9 cellular contexts compared by ENCODE assay signal in the genomic region with DNA sequence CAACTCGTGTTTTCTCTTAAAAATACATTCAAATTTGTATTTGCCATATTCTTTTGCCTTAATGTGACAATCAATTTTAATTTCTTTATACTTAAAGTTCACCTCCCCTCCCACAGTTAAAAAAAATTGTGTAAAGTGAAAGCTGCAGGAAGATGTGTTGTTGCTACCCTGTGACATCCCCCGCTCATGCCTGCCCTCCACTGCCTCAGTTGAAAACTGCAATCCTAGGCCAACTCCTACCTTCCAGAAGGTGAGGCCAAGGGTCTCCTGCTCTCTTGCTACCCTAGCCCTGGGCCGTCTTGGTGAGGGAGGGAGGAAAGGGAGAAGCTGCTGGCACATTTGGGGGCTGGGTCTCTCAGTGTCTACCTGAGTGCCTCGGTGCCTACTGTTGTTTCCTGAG. TPM values are rescaled to one million over a fixed set of nuclear protein-coding genes. Genes with fewer than 3 reads are reported as not detected.
DNase-seq lines count a peak whose midpoint lies in the region; ATAC-seq lines count a peak whose summit lies in the region.
"Had no signal": no experiment of that assay in that cellular context is flagged by ENCODE, and none has a peak within 500 bp of the region (broad histone marks: within the 10 kb centered on the region; RNA-seq: fewer than 3 reads in every experiment).

No MANE protein-coding gene starts in this region.

- ATAC-seq in activated CD8-positive, alpha-beta memory T cell treated with anti-CD3 and anti-CD28 coated beads, Interleukin-2, amount 10 ng/mL, durations not matched to agents 7 days and 5 days, result peak; percentile 82
- ATAC-seq in HG03520 (IDR thresholded peaks at IDR 0.05; ENCODE audit: unreplicated experiment) (no peak), Right ventricle myocardium inferior (no peak)

- intact Hi-C loops in Right ventricle myocardium inferior (cut with DNase I), result no loop called here

- peaks cover 13% of the 10 kb centered on the region for H3K4me1 Mint-ChIP-seq in activated CD8-positive, alpha-beta memory T cell treated with anti-CD3 and anti-CD28 coated beads, Interleukin-2, amount 10 ng/mL, durations not matched to agents 7 days and 5 days
- H3K4me1 Mint-ChIP-seq in activated CD4-positive, alpha-beta memory T cell treated with anti-CD3 and anti-CD28 coated beads, Interleukin-2, amount 10 ng/mL, durations not matched to agents 7 days and 5 days, result peaks cover 30% of the 10 kb centered on the region

- H3K4me3 Mint-ChIP-seq in activated CD8-positive, alpha-beta memory T cell treated with anti-CD3 and anti-CD28 coated beads, Interleukin-2, amount 10 ng/mL, durations not matched to agents 7 days and 5 days, result no peak overlapping the region
- no peak overlapping the region for H3K4me3 Mint-ChIP-seq in activated CD4-positive, alpha-beta memory T cell treated with anti-CD3 and anti-CD28 coated beads, Interleukin-2, amount 10 ng/mL, durations not matched to agents 7 days and 5 days

- H3K9me3 Mint-ChIP-seq in activated CD8-positive, alpha-beta memory T cell treated with anti-CD3 and anti-CD28 coated beads, Interleukin-2, amount 10 ng/mL, durations not matched to agents 7 days and 5 days (ENCODE audit: low read depth), result no peaks in the 10 kb centered on the region
- H3K9me3 Mint-ChIP-seq in activated CD4-positive, alpha-beta memory T cell treated with anti-CD3 and anti-CD28 coated beads, Interleukin-2, amount 10 ng/mL, durations not matched to agents 7 days and 5 days, result no peaks in the 10 kb centered on the region

- CTCF ChIA-PET in activated CD8-positive, alpha-beta memory T cell treated with anti-CD3 and anti-CD28 coated beads, Interleukin-2, amount 10 ng/mL, durations not matched to agents 7 days and 5 days (lab: Charles Lee), result interaction anchor here (1.0 to 3.5 kb wide), 12 partner anchors 8 to 189 kb away, joined by 3 to 26 read pairs (median 6); no protein-coding TSS in a partner anchor
- CTCF ChIA-PET in activated CD4-positive, alpha-beta memory T cell treated with anti-CD3 and anti-CD28 coated beads, Interleukin-2, amount 10 ng/mL, durations not matched to agents 7 days and 5 days (lab: Charles Lee), result interaction anchor here (0.7 to 5.6 kb wide), 15 partner anchors 8 to 334 kb away, joined by 3 to 46 read pairs (median 4); partner anchors contain the start of gene CMTM8

- H3K27me3 Mint-ChIP-seq in activated CD8-positive, alpha-beta memory T cell treated with anti-CD3 and anti-CD28 coated beads, Interleukin-2, amount 10 ng/mL, durations not matched to agents 7 days and 5 days, result no peaks in the 10 kb centered on the region
- no peaks in the 10 kb centered on the region for H3K27me3 Mint-ChIP-seq in activated CD4-positive, alpha-beta memory T cell treated with anti-CD3 and anti-CD28 coated beads, Interleukin-2, amount 10 ng/mL, durations not matched to agents 7 days and 5 days
- H3K27me3 Mint-ChIP-seq: activated naive CD8-positive, alpha-beta T cell had no signal

- no peak overlapping the region for H3K27ac Mint-ChIP-seq in activated CD8-positive, alpha-beta memory T cell treated with anti-CD3 and anti-CD28 coated beads, Interleukin-2, amount 10 ng/mL, durations not matched to agents 7 days and 5 days
- no peak overlapping the region for H3K27ac Mint-ChIP-seq in activated CD4-positive, alpha-beta memory T cell treated with anti-CD3 and anti-CD28 coated beads, Interleukin-2, amount 10 ng/mL, durations not matched to agents 7 days and 5 days
- H3K27ac Mint-ChIP-seq: activated naive CD8-positive, alpha-beta T cell had no signal

- DNase-seq in activated CD8-positive, alpha-beta memory T cell treated with anti-CD3 and anti-CD28 coated beads, Interleukin-2, amount 10 ng/mL, durations not matched to agents 7 days and 5 days, result peak; percentile 64
- DNase-seq in activated CD8-positive, alpha-beta memory T cell treated with anti-CD3 and anti-CD28 coated beads for 24 hours, result no peak
- DNase-seq in activated CD4-positive, alpha-beta memory T cell treated with anti-CD3 and anti-CD28 coated beads, Interleukin-2, amount 10 ng/mL, durations not matched to agents 7 days and 5 days, result peak; percentile 65
- DNase-seq in germinal center (ENCODE audit: low spot score), result peak; percentile 20
- peak; percentile 24 to 65 (median 42) for DNase-seq in stimulated activated naive CD4-positive, alpha-beta T cell (lab: John Stamatoyannopoulos, UW)
- DNase-seq in Right ventricle myocardium inferior (ENCODE audit: missing footprints), result no peak
- no peak for DNase-seq in SW480 (ENCODE audit: low spot score)

- H3K36me3 Mint-ChIP-seq in activated CD8-positive, alpha-beta memory T cell treated with anti-CD3 and anti-CD28 coated beads, Interleukin-2, amount 10 ng/mL, durations not matched to agents 7 days and 5 days, result no peaks in the 10 kb centered on the region
- no peaks in the 10 kb centered on the region for H3K36me3 Mint-ChIP-seq in activated CD4-positive, alpha-beta memory T cell treated with anti-CD3 and anti-CD28 coated beads, Interleukin-2, amount 10 ng/mL, durations not matched to agents 7 days and 5 days (ENCODE audit: low read depth)
- H3K36me3 Mint-ChIP-seq: activated naive CD8-positive, alpha-beta T cell had no signal

- POLR2A ChIA-PET in activated CD4-positive, alpha-beta memory T cell treated with anti-CD3 and anti-CD28 coated beads, Interleukin-2, amount 10 ng/mL, durations not matched to agents 7 days and 5 days (lab: Charles Lee), result interaction anchor here (1.5 kb wide), 1 partner anchor 19 kb away, joined by 3 read pairs; no protein-coding TSS in a partner anchor

RNA-seq across cellular contexts. Expression of gene CMTM7, which starts 57.0 kb away (rescaled TPM):
- total RNA-seq in activated CD8-positive, alpha-beta memory T cell treated with anti-CD3 and anti-CD28 coated beads, Interleukin-2, amount 10 ng/mL, durations not matched to agents 7 days and 5 days, result 10 to 100 TPM; 42.6 to 49.8 TPM
- 10 to 100 TPM; 47.0 to 47.3 TPM for total RNA-seq in activated CD4-positive, alpha-beta memory T cell treated with anti-CD3 and anti-CD28 coated beads, Interleukin-2, amount 10 ng/mL, durations not matched to agents 7 days and 5 days
- total RNA-seq in Right ventricle myocardium inferior, result 5.0 TPM

Comparison
In these comparisons a context has a peak if more than half of its experiments do, and no peak if none do; other contexts are left out.
1. DNase-seq: peak in activated CD8-positive, alpha-beta memory T cell treated with anti-CD3 and anti-CD28 coated beads, Interleukin-2, amount 10 ng/mL, durations not matched to agents 7 days and 5 days (single experiment), activated CD4-positive, alpha-beta memory T cell treated with anti-CD3 and anti-CD28 coated beads, Interleukin-2, amount 10 ng/mL, durations not matched to agents 7 days and 5 days (single experiment), germinal center (single experiment) and stimulated activated naive CD4-positive, alpha-beta T cell (6 of 6); none in activated CD8-positive, alpha-beta memory T cell treated with anti-CD3 and anti-CD28 coated beads for 24 hours (single experiment), Right ventricle myocardium inferior (single experiment) and SW480 (single experiment).